Comparison of ENCODE assay signal across 23 cellular contexts in the genomic region with DNA sequence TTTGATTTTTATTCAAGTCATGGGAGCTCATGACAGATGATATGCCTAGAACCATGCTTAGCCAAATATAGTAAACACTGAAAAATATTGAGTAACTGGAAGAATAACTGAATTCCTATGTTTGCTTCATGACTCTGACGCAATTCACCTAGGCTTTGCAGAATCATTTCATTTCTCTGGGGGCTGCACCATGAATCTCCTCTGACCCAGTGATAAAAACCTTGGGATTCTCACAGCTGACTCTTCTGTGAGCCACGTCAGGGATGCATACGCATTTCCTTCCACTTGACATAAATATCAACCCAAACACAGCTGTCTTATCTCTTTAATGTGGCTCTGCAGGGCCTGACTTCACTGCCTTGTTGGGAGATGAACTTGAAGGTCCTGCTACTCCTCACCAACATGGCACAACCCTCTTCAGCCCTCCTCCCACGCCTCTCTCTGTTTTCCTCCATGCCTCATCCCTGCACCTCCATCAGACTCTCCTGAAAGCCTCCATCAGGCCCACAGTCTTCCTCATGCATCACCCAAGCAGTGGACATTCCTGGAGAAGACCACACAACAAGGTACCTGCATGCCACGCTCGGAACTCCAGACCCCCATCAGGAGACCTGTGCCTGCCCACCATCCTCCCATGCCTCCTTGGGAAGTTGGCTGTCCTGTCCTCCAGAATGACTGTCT. TPM values are rescaled to one million over a fixed set of nuclear protein-coding genes. Genes with fewer than 3 reads are reported as not detected.
DNase-seq lines count a peak whose midpoint lies in the region; ATAC-seq, FAIRE-seq and TF ChIP-seq lines count a peak whose summit lies in the region.
"Had no signal": no experiment of that assay in that cellular context is flagged by ENCODE, and none has a peak within 500 bp of the region (broad histone marks: within the 10 kb centered on the region; RNA-seq: fewer than 3 reads in every experiment).

No MANE protein-coding gene starts in this region.

- FAIRE-seq in K562 (lab: Jason Lieb, UNC), result no peak
- FAIRE-seq: kidney had no signal

- H3K4me2 ChIP-seq in K562 (ENCODE audit: insufficient read depth, low read length) (no peak overlapping the region), SK-N-SH (no peak overlapping the region)
- H3K4me2 ChIP-seq: GM23338 had no signal

- H3K27me3 ChIP-seq in K562 (ENCODE audit: control insufficient read depth in 2 of 2, insufficient read depth in 2 of 2, low read length in 2 of 2), result peaks cover 0 to 13% of the 10 kb centered on the region in 2 experiments; a peak in 3 of 5 replicates
- H3K27me3 ChIP-seq in gastroesophageal sphincter, result no peaks in the 10 kb centered on the region
- no peaks in the 10 kb centered on the region for H3K27me3 ChIP-seq in SK-N-SH (ENCODE audit: insufficient read depth)
- H3K27me3 ChIP-seq: body of pancreas had no signal

- no peaks in the 10 kb centered on the region for H4K20me1 ChIP-seq in K562 (replicated peaks; ENCODE audit: control insufficient read depth, insufficient read depth, low read length)
- H4K20me1 ChIP-seq in SK-N-SH (ENCODE audit: insufficient read depth), result no peaks in the 10 kb centered on the region

- H3K27ac ChIP-seq in K562 (ENCODE audit: extremely low read depth, low read depth, low read length) (no peak overlapping the region), gastroesophageal sphincter (peak overlapping the region in 3 of 4 donors; percentile 3 to 63 (median 22)), SK-N-SH (ENCODE audit: low read depth in 2 of 2, low read length in 1 of 2) (no peak overlapping the region)
- H3K27ac ChIP-seq: 22Rv1, body of pancreas, epithelial cell of prostate, thoracic aorta, WERI-Rb-1 had no signal

- TF ChIP-seq RAD21 in K562 (CRISPR knock-in tag; conservative IDR thresholded peaks at IDR 0.05 in 1 of 2, IDR thresholded peaks at IDR 0.05 in 1 of 2) (no peak), SK-N-SH (IDR thresholded peaks at IDR 0.05; ENCODE audit: low read length) (no peak)

- H3K9me3 ChIP-seq in K562 (replicated peaks; ENCODE audit: control insufficient read depth, insufficient read depth, low read depth, low read length) (no peaks in the 10 kb centered on the region), gastroesophageal sphincter (no peaks in the 10 kb centered on the region), SK-N-SH (no peaks in the 10 kb centered on the region)
- H3K9me3 ChIP-seq: body of pancreas, thoracic aorta had no signal

- BruUV-seq in K562 (replicated peaks; lab: Mats Ljungman, UMichigan), result no TSS peak

- ATAC-seq in K562 (no peak), gastroesophageal sphincter (peak; percentile 65), HG03342 (IDR thresholded peaks at IDR 0.05; ENCODE audit: unreplicated experiment) (no peak), HG02759 (IDR thresholded peaks at IDR 0.05; ENCODE audit: unreplicated experiment) (no peak)
- ATAC-seq: activated T-cell treated with anti-CD3 and anti-CD28 coated beads, Interleukin-2, amount 50 U/mL, for 4 hours; body of pancreas; GM23338 had no signal

- WGBS in K562 (ENCODE audit: insufficient coverage, low coverage, missing lambda C conversion rate), result 0% methylated on average over 6 of the region's 6 CpGs
- WGBS in gastroesophageal sphincter (ENCODE audit: low coverage in 1 of 2), 2 donors, result 81 to 93% methylated on average over 3 to 5 of the region's 6 CpGs
- WGBS in SK-N-SH (ENCODE audit: low lambda C conversion rate), result 84% methylated on average over 6 of the region's 6 CpGs

- no peak overlapping the region for H3K9ac ChIP-seq in K562 (ENCODE audit: insufficient read depth in 1 of 2, low read depth in 2 of 2, low read length in 2 of 2)
- no peak overlapping the region for H3K9ac ChIP-seq in SK-N-SH

- H3K36me3 ChIP-seq in K562 (ENCODE audit: control insufficient read depth, insufficient read depth, low read length) (no peaks in the 10 kb centered on the region), gastroesophageal sphincter (peaks cover 0 to 43% of the 10 kb centered on the region in 2 donors), SK-N-SH (replicated peaks in 1 of 2; ENCODE audit: control insufficient read depth in 1 of 2, insufficient read depth in 2 of 2, low read length in 1 of 2) (peaks cover 0 to 20% of the 10 kb centered on the region in 2 experiments)
- H3K36me3 ChIP-seq: WERI-Rb-1 had no signal

- no peak for TF ChIP-seq EP300 in K562 (IDR thresholded peaks at IDR 0.05; ENCODE audit: low read length)
- TF ChIP-seq EP300 in gastroesophageal sphincter (IDR thresholded peaks at IDR 0.05), result no peak
- no peak for TF ChIP-seq EP300 in SK-N-SH (IDR thresholded peaks at IDR 0.05; ENCODE audit: borderline replicate concordance in 1 of 2, low read depth in 1 of 2, low read length in 1 of 2)

- TF ChIP-seq CTCF in K562 (IDR thresholded peaks at IDR 0.05 in 2 of 3, conservative IDR thresholded peaks at IDR 0.05 in 1 of 3; ENCODE audit: insufficient read depth in 2 of 3, low read depth in 1 of 3, low read length in 3 of 3), result no peak
- no peak for TF ChIP-seq CTCF in gastroesophageal sphincter (IDR thresholded peaks at IDR 0.05)
- no peak for TF ChIP-seq CTCF in SK-N-SH (IDR thresholded peaks at IDR 0.05)

- H3K4me1 ChIP-seq in K562 (replicated peaks in 1 of 2; ENCODE audit: control insufficient read depth in 2 of 2, insufficient read depth in 2 of 2, low read length in 2 of 2) (no peaks in the 10 kb centered on the region), gastroesophageal sphincter (peaks cover 0 to 15% (median 0%) of the 10 kb centered on the region in 3 donors), SK-N-SH (ENCODE audit: control insufficient read depth in 1 of 2, insufficient read depth in 2 of 2, low read depth in 1 of 2, low read length in 1 of 2) (no peaks in the 10 kb centered on the region)
- H3K4me1 ChIP-seq: body of pancreas had no signal

- H2AFZ ChIP-seq in K562 (ENCODE audit: low read depth, low read length) (no peak overlapping the region), SK-N-SH (ENCODE audit: low read depth) (no peak overlapping the region)
- H2AFZ ChIP-seq: GM23338 had no signal

- CTCF ChIA-PET in K562 (lab: Yijun Ruan, JAX; ENCODE audit: low intra/inter-chr PET ratio), result no interaction called here
- CTCF ChIA-PET in SK-N-SH (lab: Yijun Ruan, JAX), result no interaction called here

- POLR2A ChIA-PET in K562 (lab: Yijun Ruan, JAX) (interaction anchor here (0.9 kb wide), 1 partner anchor 27 kb away, joined by 3 read pairs; no protein-coding TSS in a partner anchor), SK-N-SH (lab: Yijun Ruan, JAX) (no interaction called here)

- intact Hi-C loops in K562 (cut with micrococcal nuclease), result no loop called here

- H3K9me1 ChIP-seq in K562 (ENCODE audit: control insufficient read depth, insufficient read depth, low read length), result no peaks in the 10 kb centered on the region

- no peaks in the 10 kb centered on the region for H3K9me2 ChIP-seq in SK-N-SH

- no peaks in the 10 kb centered on the region for H3F3A ChIP-seq in SK-N-SH (replicated peaks; ENCODE audit: insufficient read depth)

- TF ChIP-seq POLR2A in K562 (conservative IDR thresholded peaks at IDR 0.05) (no peak), gastroesophageal sphincter (IDR thresholded peaks at IDR 0.05) (no peak)

- H3K4me3 ChIP-seq in K562 (no peak overlapping the region), gastroesophageal sphincter (no peak overlapping the region), SK-N-SH (ENCODE audit: low read depth in 2 of 2, low read length in 1 of 2) (no peak overlapping the region)
- H3K4me3 ChIP-seq: body of pancreas, GM23338, thoracic aorta had no signal

- in situ Hi-C loops in K562 (cut with MboI), result no loop called here

- H3K79me2 ChIP-seq in K562 (ENCODE audit: control insufficient read depth, insufficient read depth, low read length), result no peaks in the 10 kb centered on the region
- no peaks in the 10 kb centered on the region for H3K79me2 ChIP-seq in SK-N-SH (ENCODE audit: insufficient read depth)

- DNase-seq in DMS53 (lab: John Stamatoyannopoulos, UW), result peak; percentile 62
- DNase-seq in DMS53 treated with DMSO at 0.1 percent for 48 hours (lab: John Stamatoyannopoulos, UW; ENCODE audit: unreplicated experiment), result no peak
- no peak for DNase-seq in K562 (ENCODE audit: extremely low read depth in 1 of 4, low spot score in 3 of 4)
- DNase-seq in stromal cell of bone marrow (ENCODE audit: low read depth), result peak; percentile 69
- no peak for DNase-seq in SK-N-SH
- DNase-seq: activated CD4-positive, alpha-beta T cell treated with anti-CD3 and anti-CD28 coated beads, Interleukin-2, amount 50 U/mL, for 48 hours; activated T-cell treated with anti-CD3 and anti-CD28 coated beads, Interleukin-2, amount 50 U/mL, for 4 hours; body of pancreas; dermis blood vessel endothelial cell; kidney; mesendoderm; NCI-H1048; NCI-H2081 treated with DMSO at 0.1 percent for 48 hours; NCI-H510A treated with DMSO at 0.1 percent for 48 hours; stimulated activated CD4-positive, alpha-beta T cell treated with anti-CD3 and anti-CD28 coated beads, Interleukin-12 subunit alpha, Interleukin-12 subunit beta, amount 100 ng/mL, for 4 hours; WERI-Rb-1 had no signal

TF ChIP-seq in K562, 482 proteins besides CTCF, POLR2A, EP300 and RAD21 (continues in another document):
- no peak for TF ChIP-seq ELF1 (tag; IDR thresholded peaks at IDR 0.05)

TF ChIP-seq in SK-N-SH, 30 proteins besides CTCF, POLR2A, EP300 and RAD21 (continues in another document):
- TF ChIP-seq ELF1 (IDR thresholded peaks at IDR 0.05) (no peak), TCF12 (IDR thresholded peaks at IDR 0.05) (no peak)

RNA-seq across cellular contexts. Expression of a gene that starts 29.8 kb away (rescaled TPM):
- 2.5 and 3.2 TPM in 2 replicates for total RNA-seq in K562 (2011; cell fraction: chromatin; rRNA removed; ENCODE audit: low replicate concordance)
- 1.7 TPM in 2 replicates for total RNA-seq in K562 (2011; cell fraction: nucleolus; rRNA removed)
- total RNA-seq in K562 (2011; cell fraction: nucleoplasm; rRNA removed), result 2.5 and 3.6 TPM in 2 replicates
- 1.5 and 2.1 TPM in 2 replicates for total RNA-seq in K562 (2014; rRNA removed)
- 1.6 TPM in 2 replicates for total RNA-seq in K562 (2014; rRNA removed; fragmentation: Illumina TruSeq; extraction: Trizol)
- total RNA-seq in K562 (2015; rRNA removed; fragmentation: Illumina TruSeq; extraction: Trizol), result 2.0 and 2.5 TPM in 2 replicates
- 4.1 and 4.3 TPM in 2 replicates for total RNA-seq in K562 (2021)
- polyA plus RNA-seq in K562 (2011; rRNA removed), result 0.07 and 0.11 TPM in 2 replicates
- 0.07 and 0.12 TPM in 2 replicates for polyA plus RNA-seq in K562 (2011; cell fraction: cytosol; rRNA removed)
- polyA plus RNA-seq in K562 (2011; cell fraction: nucleus; rRNA removed), result 0.37 and 0.55 TPM in 2 replicates
- polyA plus RNA-seq in K562 (2012), result 3.4 and 61.3 TPM in 2 replicates
- 2.7 and 2.9 TPM in 2 replicates for polyA plus RNA-seq in K562 (2014; fragmentation: Illumina TruSeq; extraction: Trizol)
- polyA plus RNA-seq in K562 (2014; fragmentation: Nextera tagmentation; extraction: Ambion mirVana), result under 1 TPM; 0.39 to 0.48 TPM
- 1.1 and 2.7 TPM in 2 replicates for polyA plus RNA-seq in K562 (2014; rRNA removed)
- polyA minus RNA-seq in K562 (2011; rRNA and poly(A)+ RNA removed), result 0.18 and 0.60 TPM in 2 replicates
- polyA minus RNA-seq in K562 (2011; cell fraction: cytosol; rRNA and poly(A)+ RNA removed), result 0.91 and 1.4 TPM in 2 replicates
- polyA minus RNA-seq in K562 (2011; cell fraction: nucleus; rRNA and poly(A)+ RNA removed), result 0.13 and 0.56 TPM in 2 replicates
- total RNA-seq in gastroesophageal sphincter, result 100 to 1,000 TPM; 110 to 421 (median 310) TPM
- 10.7 and 18.5 TPM in 2 replicates for polyA plus RNA-seq in SK-N-SH (2012; rRNA removed)
- 9.2 and 11.4 TPM in 2 replicates for polyA plus RNA-seq in SK-N-SH (2012; cell fraction: cytosol; rRNA removed)
- polyA plus RNA-seq in SK-N-SH (2012; cell fraction: nucleus; rRNA removed), result 16.1 and 17.7 TPM in 2 replicates

Comparison
In these comparisons a context has a peak if more than half of its experiments do, and no peak if none do; other contexts are left out.
1. DNase-seq: peak in DMS53 (single experiment) and stromal cell of bone marrow (single experiment); none in DMS53 treated with DMSO at 0.1 percent for 48 hours (single experiment), K562 (0 of 4) and SK-N-SH (single experiment).
2. H3K27ac ChIP-seq: peak in gastroesophageal sphincter (3 of 4); none in K562 (single experiment) and SK-N-SH (0 of 2).
3. RNA of a gene that starts 29.8 kb away (total RNA-seq): 110 to 421 TPM in gastroesophageal sphincter; 1.5 to 4.3 TPM in K562; every median in the first group is over 10 times any median in the second.